12 cellular contexts compared by ENCODE assay signal in the genomic region with DNA sequence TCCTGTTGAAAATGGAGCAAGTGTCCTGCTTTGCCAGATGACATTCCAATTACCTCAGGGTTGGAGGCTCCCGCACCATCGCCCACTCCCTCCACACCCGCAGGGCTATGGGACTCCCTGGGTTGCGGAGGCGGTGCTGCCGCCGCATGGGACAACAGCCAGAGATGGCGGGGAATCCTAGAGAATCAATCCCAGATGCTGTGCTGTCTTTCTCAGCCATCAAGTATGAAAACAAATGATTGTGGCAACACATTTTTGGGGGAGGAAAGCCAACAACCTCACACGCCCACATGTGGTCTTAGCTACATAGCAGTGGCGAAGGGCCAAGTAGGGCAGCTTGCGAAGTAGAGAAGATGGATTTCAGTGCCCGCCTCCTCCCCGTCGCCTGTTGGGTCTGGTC. TPM values are rescaled to one million over a fixed set of nuclear protein-coding genes. Genes with fewer than 3 reads are reported as not detected.
DNase-seq lines count a peak whose midpoint lies in the region; ATAC-seq and TF ChIP-seq lines count a peak whose summit lies in the region.
"Had no signal": no experiment of that assay in that cellular context is flagged by ENCODE, and none has a peak within 500 bp of the region (broad histone marks: within the 10 kb centered on the region; RNA-seq: fewer than 3 reads in every experiment).

No MANE protein-coding gene starts in this region.

- no peaks in the 10 kb centered on the region for H3K9me3 ChIP-seq in body of pancreas
- H3K9me3 ChIP-seq: pancreas had no signal

- peak; percentile 35 for ATAC-seq in body of pancreas
- ATAC-seq in GM18861 (IDR thresholded peaks at IDR 0.05; ENCODE audit: unreplicated experiment), result no peak

- intact Hi-C loops in body of pancreas (cut with DNase I), result no loop called here

- peak overlapping the region; percentile 44 for H3K27ac Mint-ChIP-seq in HFFc6
- H3K27ac Mint-ChIP-seq: activated B cell treated with CpG ODN at 0.5 μM for 24 hours had no signal

- H3K4me1 ChIP-seq in body of pancreas, result no peaks in the 10 kb centered on the region
- H3K4me1 ChIP-seq: pancreas had no signal

- H3K4me3 ChIP-seq in body of pancreas, result no peak overlapping the region
- H3K4me3 ChIP-seq: pancreas had no signal

- TF ChIP-seq CTCF in AG09319 (IDR thresholded peaks at IDR 0.05; ENCODE audit: low read depth, low read length) (no peak), HFFc6 (IDR thresholded peaks at IDR 0.05) (no peak), body of pancreas (IDR thresholded peaks at IDR 0.05) (no peak)

- H3K4me1 Mint-ChIP-seq in HFFc6 (ENCODE audit: low read depth), result peaks cover 27% of the 10 kb centered on the region

- H3K36me3 ChIP-seq in body of pancreas (replicated peaks in 1 of 2; ENCODE audit: insufficient read depth in 1 of 2, low read depth in 2 of 2), result no peaks in the 10 kb centered on the region
- H3K36me3 ChIP-seq: pancreas had no signal

- peaks cover under 1% of the 10 kb centered on the region for H3K27me3 Mint-ChIP-seq in HFFc6 (ENCODE audit: insufficient read depth)

- peak; percentile 97 for DNase-seq in AG09319 (ENCODE audit: extremely low read depth, low read depth)
- DNase-seq in HFFc6, result peak; percentile 85
- DNase-seq in body of pancreas, result peak in 3 of 4 donors; percentile 24 to 32 (median 29)
- peak; percentile 96 for DNase-seq in myocyte (ENCODE audit: low read depth)
- DNase-seq in SIG-M5 (lab: John Stamatoyannopoulos, UW), result no peak
- no peak for DNase-seq in activated naive CD4-positive, alpha-beta T cell treated with anti-CD3 and anti-CD28 coated beads, Interleukin-2, amount 50 U/mL, for 16 hours
- no peak for DNase-seq in central memory CD4-positive, alpha-beta T cell
- DNase-seq: activated B cell treated with CpG ODN at 0.5 μM for 24 hours, DMS79 treated with DMSO at 0.1 percent for 48 hours, NCI-H510A treated with DMSO at 0.1 percent for 48 hours, pancreas had no signal

- 82 to 94% methylated on average over 13 to 14 of the region's 14 CpGs for WGBS in body of pancreas, 2 donors

- no peaks in the 10 kb centered on the region for H3K9me3 Mint-ChIP-seq in HFFc6
- H3K9me3 Mint-ChIP-seq: activated B cell treated with CpG ODN at 0.5 μM for 24 hours had no signal

- peak overlapping the region; percentile 65 for H3K4me3 Mint-ChIP-seq in HFFc6
- H3K4me3 Mint-ChIP-seq: activated B cell treated with CpG ODN at 0.5 μM for 24 hours had no signal

- no peak overlapping the region for H3K27ac ChIP-seq in body of pancreas
- H3K27ac ChIP-seq: pancreas had no signal

- H3K27me3 ChIP-seq in body of pancreas, result no peaks in the 10 kb centered on the region
- H3K27me3 ChIP-seq: pancreas had no signal

- no peaks in the 10 kb centered on the region for H3K36me3 Mint-ChIP-seq in HFFc6 (ENCODE audit: low read depth)

- no peak for TF ChIP-seq POLR2A in body of pancreas (IDR thresholded peaks at IDR 0.05)

RNA-seq across cellular contexts. Expression of gene IL31RA, which starts 46.7 kb away (rescaled TPM):
- under 1 TPM in 4 of 6 experiments, not detected in 2; 0.12 to 0.26 (median 0.19) TPM for total RNA-seq in HFFc6 (2021; fragmentation: NEBNext Ultra II Directional; extraction: Animal tissue kit (Norgen Biotek cat#: 25700))
- total RNA-seq in body of pancreas, result not detected
- total RNA-seq in myocyte, result 0.16 TPM in 1 of 2 replicates, not detected in the other
- polyA plus RNA-seq in myocyte (2012), result 0.14 TPM
- total RNA-seq: activated B cell treated with CpG ODN at 0.5 μM for 24 hours had no signal

Comparison
In these comparisons a context has a peak if more than half of its experiments do, and no peak if none do; other contexts are left out.
1. DNase-seq: peak in AG09319 (single experiment), HFFc6 (single experiment), body of pancreas (3 of 4) and myocyte (single experiment); none in SIG-M5 (single experiment), activated naive CD4-positive, alpha-beta T cell treated with anti-CD3 and anti-CD28 coated beads, Interleukin-2, amount 50 U/mL, for 16 hours (single experiment) and central memory CD4-positive, alpha-beta T cell (single experiment).